ENCODE assay signal across 21 cellular contexts in genomic region chr5:57434227-57434640, GRCh38. TPM values are rescaled to one million over a fixed set of nuclear protein-coding genes. Genes with fewer than 3 reads are reported as not detected.
A peak's percentile ranks its signal among the peaks of the same experiment; 100 is the strongest.
DNase-seq lines count a peak whose midpoint lies in the region; ATAC-seq, FAIRE-seq and TF ChIP-seq lines count a peak whose summit lies in the region.
"Had no signal": no experiment of that assay in that cellular context is flagged by ENCODE, and none has a peak within 500 bp of the region (broad histone marks: within the 10 kb centered on the region; RNA-seq: fewer than 3 reads in every experiment).

No MANE protein-coding gene starts in this region.

- H3K4me1 ChIP-seq in PC-3 (ENCODE audit: insufficient read depth, low read length) = peaks cover 47% of the 10 kb centered on the region
- no peaks in the 10 kb centered on the region for H3K4me1 ChIP-seq in small intestine (ENCODE audit: control insufficient read depth in 2 of 2, insufficient read depth in 1 of 2, low read depth in 1 of 2, low read length in 1 of 2)
- no peaks in the 10 kb centered on the region for H3K4me1 ChIP-seq in CD4-positive, alpha-beta memory T cell (ENCODE audit: insufficient read depth, low read length)
- H3K4me1 ChIP-seq in stomach = peaks cover 8 to 28% (median 19%) of the 10 kb centered on the region in 4 donors
- H3K4me1 ChIP-seq: BE2C had no signal

- H3K27me3 Mint-ChIP-seq in CD4-positive, alpha-beta memory T cell = peaks cover 1 to 2% of the 10 kb centered on the region in 2 donors

- no peaks in the 10 kb centered on the region for H3K9me2 ChIP-seq in PC-3 (replicated peaks; ENCODE audit: low read length)

- H3K4me1 Mint-ChIP-seq in CD4-positive, alpha-beta memory T cell = no peaks in the 10 kb centered on the region
- H3K4me1 Mint-ChIP-seq: activated T-helper 17 cell treated with anti-CD3 and anti-CD28 coated beads, Interleukin-2, amount 50 U/mL, for 72 hours; central memory CD8-positive, alpha-beta T cell had no signal

- DNase-seq in PC-3 (peak; percentile 63), choroid plexus epithelial cell (ENCODE audit: low read depth) (peak; percentile 82), islet precursor cell (peak; percentile 79), small intestine (peak; percentile 8), SIG-M5 treated with dmso at 0.1 percent for 504 hours (lab: John Stamatoyannopoulos, UW; ENCODE audit: unreplicated experiment) (no peak), stomach (no peak)
- no peak for DNase-seq in CD4-positive, alpha-beta memory T cell
- DNase-seq: activated CD8-positive, alpha-beta memory T cell treated with anti-CD3 and anti-CD28 coated beads for 24 hours; BE2C; H9; MV-4-11; NCI-H187 treated with DMSO at 0.1 percent for 48 hours; ovary; SIG-M5 had no signal

- POLR2A ChIA-PET in PC-3 (lab: Charles Lee; ENCODE audit: unreplicated experiment) = interaction anchor here (0.7 kb wide), 1 partner anchor 261 kb away, joined by 3 read pairs; no protein-coding TSS in a partner anchor
- POLR2A ChIA-PET in CD4-positive, alpha-beta memory T cell (lab: Charles Lee; ENCODE audit: partially characterized antibody) = no interaction called here

- H3K27ac ChIP-seq in PC-3 (ENCODE audit: low read length) (peak overlapping the region; percentile 96), small intestine (ENCODE audit: low read depth in 1 of 2, low read length in 1 of 2) (no peak overlapping the region), stomach (peak overlapping the region in 2 of 5 donors; percentile 48 to 66)
- no peak overlapping the region for H3K27ac ChIP-seq in CD4-positive, alpha-beta memory T cell (ENCODE audit: low read depth, low read length)
- H3K27ac ChIP-seq: ovary had no signal

- BruUV-seq in PC-3 (replicated peaks; lab: Mats Ljungman, UMichigan) = no TSS peak

- H3K9me3 Mint-ChIP-seq in CD4-positive, alpha-beta memory T cell = no peaks in the 10 kb centered on the region
- H3K9me3 Mint-ChIP-seq: activated T-helper 17 cell treated with anti-CD3 and anti-CD28 coated beads, Interleukin-2, amount 50 U/mL, for 72 hours; central memory CD8-positive, alpha-beta T cell; H9; T-helper 2 cell treated with Interferon-gamma antibody and Interleukin-4, amounts not matched to agents 5 μg/mL and 100 μg/mL, for 36 hours had no signal

- no peak overlapping the region for H3K27ac Mint-ChIP-seq in CD4-positive, alpha-beta memory T cell
- H3K27ac Mint-ChIP-seq: activated T-helper 17 cell treated with anti-CD3 and anti-CD28 coated beads, Interleukin-2, amount 50 U/mL, for 72 hours; H9; T-helper 2 cell treated with Interferon-gamma antibody and Interleukin-4, amounts not matched to agents 5 μg/mL and 100 μg/mL, for 36 hours had no signal

- H2AFZ ChIP-seq in PC-3 (ENCODE audit: low read length) = no peak overlapping the region

- H3K79me2 ChIP-seq in PC-3 (ENCODE audit: low read length) = no peaks in the 10 kb centered on the region

- no peaks in the 10 kb centered on the region for H3K36me3 ChIP-seq in PC-3 (ENCODE audit: low read depth, low read length)
- H3K36me3 ChIP-seq in small intestine (ENCODE audit: control insufficient read depth in 2 of 2, insufficient read depth in 2 of 2, low read length in 2 of 2) = no peaks in the 10 kb centered on the region
- no peaks in the 10 kb centered on the region for H3K36me3 ChIP-seq in CD4-positive, alpha-beta memory T cell (ENCODE audit: insufficient read depth, low read length)
- H3K36me3 ChIP-seq in stomach = no peaks in the 10 kb centered on the region
- H3K36me3 ChIP-seq: BE2C, ovary had no signal

- H3K9ac ChIP-seq in PC-3 (ENCODE audit: low read length) = peak overlapping the region; percentile 67; the same call in 1 of the 2 replicates

- H3K4me3 ChIP-seq in PC-3 (ENCODE audit: low read length) (no peak overlapping the region), choroid plexus epithelial cell (ENCODE audit: low read depth, low read length) (no peak overlapping the region), small intestine (ENCODE audit: low read depth in 1 of 2, low read length in 2 of 2) (no peak overlapping the region), stomach (no peak overlapping the region)
- no peak overlapping the region for H3K4me3 ChIP-seq in CD4-positive, alpha-beta memory T cell (ENCODE audit: low read length in 2 of 2)
- H3K4me3 ChIP-seq: ovary had no signal

- no peak for ATAC-seq in PC-3
- ATAC-seq: activated T-helper 17 cell treated with anti-CD3 and anti-CD28 coated beads, Interleukin-2, amount 50 U/mL, for 72 hours; left lobe of liver had no signal

- H3K4me2 ChIP-seq in PC-3 (ENCODE audit: low read length) = 0 out of 2 replicates have a peak overlapping the region, but pooled peaks have one; percentile 34

- H3K9me3 ChIP-seq in PC-3 (ENCODE audit: low read length) = no peaks in the 10 kb centered on the region
- no peaks in the 10 kb centered on the region for H3K9me3 ChIP-seq in small intestine (ENCODE audit: control insufficient read depth, low read depth)
- H3K9me3 ChIP-seq in CD4-positive, alpha-beta memory T cell (ENCODE audit: control insufficient read depth in 1 of 2, low read length in 2 of 2) = no peaks in the 10 kb centered on the region
- no peaks in the 10 kb centered on the region for H3K9me3 ChIP-seq in stomach
- H3K9me3 ChIP-seq: BE2C, ovary had no signal

- CTCF ChIA-PET in PC-3 (lab: Charles Lee) = no interaction called here
- CTCF ChIA-PET in CD4-positive, alpha-beta memory T cell (lab: Charles Lee; ENCODE audit: partially characterized antibody) = interaction anchor here (2.1 kb wide), 1 partner anchor 11 kb away, joined by 5 read pairs; no protein-coding TSS in a partner anchor

- H3K36me3 Mint-ChIP-seq in CD4-positive, alpha-beta memory T cell = no peaks in the 10 kb centered on the region

- 17 to 41% (median 21%) methylated on average over 2 of the region's 2 CpGs for WGBS in small intestine, 3 donors
- WGBS in stomach, 5 donors = 25 to 55% (median 29%) methylated on average over 2 of the region's 2 CpGs

- H4K20me1 ChIP-seq in PC-3 (ENCODE audit: low read length) = no peaks in the 10 kb centered on the region

- H3K27me3 ChIP-seq in PC-3 (ENCODE audit: low read length) = no peaks in the 10 kb centered on the region
- H3K27me3 ChIP-seq in small intestine (ENCODE audit: control insufficient read depth in 2 of 2, insufficient read depth in 2 of 2, low read length in 2 of 2) = no peaks in the 10 kb centered on the region
- no peaks in the 10 kb centered on the region for H3K27me3 ChIP-seq in CD4-positive, alpha-beta memory T cell (ENCODE audit: insufficient read depth, low read length)
- no peaks in the 10 kb centered on the region for H3K27me3 ChIP-seq in stomach
- H3K27me3 ChIP-seq: BE2C, ovary had no signal

- no peak for TF ChIP-seq POLR2A in stomach (IDR thresholded peaks at IDR 0.05)

- H3F3A ChIP-seq in PC-3 (ENCODE audit: low read length, unreplicated experiment) = no peaks in the 10 kb centered on the region

- no peak for FAIRE-seq in small intestine (lab: Jason Lieb, UNC)

- H3K4me3 Mint-ChIP-seq in CD4-positive, alpha-beta memory T cell = no peak overlapping the region
- H3K4me3 Mint-ChIP-seq: activated T-helper 17 cell treated with anti-CD3 and anti-CD28 coated beads, Interleukin-2, amount 50 U/mL, for 72 hours; central memory CD8-positive, alpha-beta T cell; H9; T-helper 2 cell treated with Interferon-gamma antibody and Interleukin-4, amounts not matched to agents 5 μg/mL and 100 μg/mL, for 36 hours had no signal

- TF ChIP-seq EP300 in stomach (IDR thresholded peaks at IDR 0.05) = no peak

- TF ChIP-seq CTCF in PC-3 (conservative IDR thresholded peaks at IDR 0.05; ENCODE audit: low read depth, low read length) (no peak), choroid plexus epithelial cell (conservative IDR thresholded peaks at IDR 0.05; ENCODE audit: low read depth, low read length) (no peak), stomach (IDR thresholded peaks at IDR 0.05) (no peak)

- intact Hi-C loops in PC-3 (cut with micrococcal nuclease) (loop anchor here (2.0 to 10.0 kb wide), 4 partner anchors 67 to 1029 kb away; partner anchors contain the start of gene GPBP1), stomach (cut with DNase I; ENCODE audit: low total_unique reads) (no loop called here)
- intact Hi-C loops in CD4-positive, alpha-beta memory T cell (cut with micrococcal nuclease) = no loop called here

RNA-seq across cellular contexts. Expression of gene ACTBL2, which starts 48.4 kb away (rescaled TPM):
- total RNA-seq in PC-3 (2014; rRNA removed) = 0.11 and 0.12 TPM in 2 replicates
- not detected for polyA plus RNA-seq in small intestine
- not detected for total RNA-seq in CD4-positive, alpha-beta memory T cell
- polyA plus RNA-seq in CD4-positive, alpha-beta memory T cell = not detected
- total RNA-seq in stomach = not detected
- under 1 TPM in 2 of 3 donors, not detected in 1; 0.05 to 0.19 TPM for polyA plus RNA-seq in stomach
- total RNA-seq: activated T-helper 17 cell treated with anti-CD3 and anti-CD28 coated beads, Interleukin-2, amount 50 U/mL, for 72 hours; G401; H9; left lobe of liver; NCI-H460; temporal lobe had no signal
- polyA plus RNA-seq: ovary had no signal

Comparison
In these comparisons a context has a peak if more than half of its experiments do, and no peak if none do; other contexts are left out.
1. DNase-seq: peak in PC-3 (single experiment), choroid plexus epithelial cell (single experiment), islet precursor cell (single experiment) and small intestine (single experiment); none in SIG-M5 treated with dmso at 0.1 percent for 504 hours (single experiment), CD4-positive, alpha-beta memory T cell (0 of 5) and stomach (single experiment).